7 cellular contexts compared by ENCODE assay signal in the genomic region with DNA sequence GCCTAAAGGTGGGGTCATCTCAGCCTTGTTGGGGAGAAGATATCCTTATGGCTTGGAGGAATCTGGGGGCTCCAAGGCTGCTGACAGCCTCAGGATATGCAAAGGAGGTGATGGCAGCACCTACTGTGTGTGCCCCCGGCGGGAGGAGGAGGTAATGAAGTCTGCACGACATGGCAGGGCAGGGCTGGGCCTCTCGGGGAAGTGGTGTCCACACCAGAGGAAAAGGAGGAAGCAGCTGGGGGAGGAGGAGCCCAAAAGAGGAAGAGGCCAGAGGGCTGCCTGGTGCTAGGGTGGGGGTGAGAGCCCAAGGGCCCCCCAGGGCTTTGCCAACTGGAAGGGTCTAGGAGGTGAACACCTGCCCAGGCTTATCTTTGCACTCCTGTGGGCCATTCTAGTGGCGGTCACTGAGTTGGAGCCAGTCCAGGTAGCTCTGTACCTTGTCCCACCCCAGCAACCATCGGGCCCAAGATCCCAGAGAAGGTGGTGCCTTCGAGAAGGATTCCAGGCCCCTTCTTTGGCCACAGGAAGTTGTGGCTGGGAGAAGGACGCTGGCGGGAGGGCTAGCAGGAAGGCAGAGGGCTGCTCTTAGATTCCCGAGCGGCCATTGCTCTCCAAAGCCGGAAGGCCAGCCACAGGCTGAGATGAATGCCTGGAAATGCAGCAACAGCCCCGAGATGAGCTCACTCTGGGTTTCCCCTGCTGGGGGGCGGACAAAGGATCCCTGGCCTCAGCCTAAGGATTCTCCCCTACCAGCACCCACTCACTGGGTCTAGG. TPM values are rescaled to one million over a fixed set of nuclear protein-coding genes. Genes with fewer than 3 reads are reported as not detected.
DNase-seq lines count a peak whose midpoint lies in the region; ATAC-seq and TF ChIP-seq lines count a peak whose summit lies in the region.

No MANE protein-coding gene starts in this region.

- H3K9me3 Mint-ChIP-seq in activated CD8-positive, alpha-beta T cell treated with anti-CD3 and anti-CD28 coated beads, Interleukin-2, amount 10 ng/mL, durations not matched to agents 7 days and 5 days (ENCODE audit: insufficient read depth) = no peaks in the 10 kb centered on the region
- H3K9me3 Mint-ChIP-seq in osteocyte (ENCODE audit: unreplicated experiment) = no peaks in the 10 kb centered on the region

- no peaks in the 10 kb centered on the region for H3K9me3 ChIP-seq in KOPT-K1 (ENCODE audit: insufficient read depth, low read length, poor library complexity, severe bottlenecking)

- H3K27me3 Mint-ChIP-seq in activated CD8-positive, alpha-beta T cell treated with anti-CD3 and anti-CD28 coated beads, Interleukin-2, amount 10 ng/mL, durations not matched to agents 7 days and 5 days (ENCODE audit: low read depth) = no peaks in the 10 kb centered on the region
- no peaks in the 10 kb centered on the region for H3K27me3 Mint-ChIP-seq in osteocyte (ENCODE audit: unreplicated experiment)

- TF ChIP-seq CTCF in fibroblast of villous mesenchyme (IDR thresholded peaks at IDR 0.05; ENCODE audit: insufficient read depth, low read depth, low read length) = no peak
- TF ChIP-seq CTCF in osteocyte (IDR thresholded peaks at IDR 0.05) = no peak

- DNase-seq in activated CD8-positive, alpha-beta T cell treated with anti-CD3 and anti-CD28 coated beads, Interleukin-2, amount 10 ng/mL, durations not matched to agents 7 days and 5 days = peak; percentile 52
- DNase-seq in fibroblast of villous mesenchyme (ENCODE audit: low read depth) (peak; percentile 55), osteocyte (ENCODE audit: extremely low spot score, unreplicated experiment) (no peak), superior temporal gyrus (ENCODE audit: extremely low spot score) (no peak)

- peak overlapping the region; percentile 71 for H3K4me3 Mint-ChIP-seq in activated CD8-positive, alpha-beta T cell treated with anti-CD3 and anti-CD28 coated beads, Interleukin-2, amount 10 ng/mL, durations not matched to agents 7 days and 5 days
- H3K4me3 Mint-ChIP-seq in osteocyte (ENCODE audit: unreplicated experiment) = no peak overlapping the region

- H3K27ac Mint-ChIP-seq in activated CD8-positive, alpha-beta T cell treated with anti-CD3 and anti-CD28 coated beads, Interleukin-2, amount 10 ng/mL, durations not matched to agents 7 days and 5 days = peak overlapping the region; percentile 95
- H3K27ac Mint-ChIP-seq in osteocyte (ENCODE audit: unreplicated experiment) = peak overlapping the region; percentile 88

- H3K36me3 Mint-ChIP-seq in activated CD8-positive, alpha-beta T cell treated with anti-CD3 and anti-CD28 coated beads, Interleukin-2, amount 10 ng/mL, durations not matched to agents 7 days and 5 days (ENCODE audit: low read depth) = peaks cover 51% of the 10 kb centered on the region
- H3K36me3 Mint-ChIP-seq in osteocyte (ENCODE audit: unreplicated experiment) = no peaks in the 10 kb centered on the region

- peaks cover 67% of the 10 kb centered on the region for H3K36me3 ChIP-seq in KOPT-K1 (ENCODE audit: insufficient read depth, low read length)

- no peak for ATAC-seq in activated CD8-positive, alpha-beta T cell treated with anti-CD3 and anti-CD28 coated beads, Interleukin-2, amount 10 ng/mL, durations not matched to agents 7 days and 5 days
- ATAC-seq in GM21737 (IDR thresholded peaks at IDR 0.05; ENCODE audit: unreplicated experiment) (no peak), GM19023 (IDR thresholded peaks at IDR 0.05; ENCODE audit: unreplicated experiment) (no peak)

- peak overlapping the region; percentile 36 for H3K27ac ChIP-seq in KOPT-K1 (ENCODE audit: low read depth, low read length, poor library complexity, severe bottlenecking)

- H3K4me1 Mint-ChIP-seq in activated CD8-positive, alpha-beta T cell treated with anti-CD3 and anti-CD28 coated beads, Interleukin-2, amount 10 ng/mL, durations not matched to agents 7 days and 5 days (ENCODE audit: low read depth) = peaks cover 89% of the 10 kb centered on the region
- H3K4me1 Mint-ChIP-seq in osteocyte (ENCODE audit: unreplicated experiment) = peaks cover 80% of the 10 kb centered on the region

- CTCF ChIA-PET in activated CD8-positive, alpha-beta T cell treated with anti-CD3 and anti-CD28 coated beads, Interleukin-2, amount 10 ng/mL, durations not matched to agents 7 days and 5 days (lab: Charles Lee) = interaction anchor here (0.6 to 5.0 kb wide), 11 partner anchors 8 to 409 kb away, joined by 3 to 122 read pairs (median 6); a partner anchor contains a TSS

- POLR2A ChIA-PET in activated CD8-positive, alpha-beta T cell treated with anti-CD3 and anti-CD28 coated beads, Interleukin-2, amount 10 ng/mL, durations not matched to agents 7 days and 5 days (lab: Charles Lee) = interaction anchor here (1.1 to 4.0 kb wide), 2 partner anchors 15 to 49 kb away, joined by 3 to 17 read pairs; a partner anchor contains a TSS

- no peak overlapping the region for H3K4me3 ChIP-seq in fibroblast of villous mesenchyme (ENCODE audit: low read depth, low read length)

RNA-seq across cellular contexts. Expression of a gene that starts 7.0 kb away (rescaled TPM):
- 100 to 1,000 TPM; 515 to 531 TPM for total RNA-seq in activated CD8-positive, alpha-beta T cell treated with anti-CD3 and anti-CD28 coated beads, Interleukin-2, amount 10 ng/mL, durations not matched to agents 7 days and 5 days
- total RNA-seq in fibroblast of villous mesenchyme = 265 and 297 TPM in 2 replicates
- total RNA-seq in osteocyte = 340 and 357 TPM in 2 replicates

RNA-seq across cellular contexts. Expression of a gene that starts 26.0 kb away (rescaled TPM):
- under 1 TPM; 0.52 to 0.84 TPM for total RNA-seq in activated CD8-positive, alpha-beta T cell treated with anti-CD3 and anti-CD28 coated beads, Interleukin-2, amount 10 ng/mL, durations not matched to agents 7 days and 5 days
- total RNA-seq in fibroblast of villous mesenchyme (7.4 and 23.3 TPM in 2 replicates), osteocyte (5.5 and 8.1 TPM in 2 replicates)

RNA-seq across cellular contexts. Expression of a gene that starts 35.9 kb away (rescaled TPM):
- not detected for total RNA-seq in activated CD8-positive, alpha-beta T cell treated with anti-CD3 and anti-CD28 coated beads, Interleukin-2, amount 10 ng/mL, durations not matched to agents 7 days and 5 days
- not detected in 2 replicates for total RNA-seq in fibroblast of villous mesenchyme
- not detected in 2 replicates for total RNA-seq in osteocyte

RNA-seq across cellular contexts. Expression of a gene that starts 37.9 kb away (rescaled TPM):
- total RNA-seq in activated CD8-positive, alpha-beta T cell treated with anti-CD3 and anti-CD28 coated beads, Interleukin-2, amount 10 ng/mL, durations not matched to agents 7 days and 5 days = not detected
- not detected in 2 replicates for total RNA-seq in fibroblast of villous mesenchyme
- total RNA-seq in osteocyte = 3.9 and 4.5 TPM in 2 replicates

RNA-seq across cellular contexts. Expression of a gene that starts 49.3 kb away (rescaled TPM):
- total RNA-seq in activated CD8-positive, alpha-beta T cell treated with anti-CD3 and anti-CD28 coated beads, Interleukin-2, amount 10 ng/mL, durations not matched to agents 7 days and 5 days = 10 to 100 TPM; 81.3 to 85.1 TPM
- total RNA-seq in fibroblast of villous mesenchyme = 82.0 and 83.1 TPM in 2 replicates
- total RNA-seq in osteocyte = 43.3 and 54.2 TPM in 2 replicates

Comparison
In these comparisons a context has a peak if more than half of its experiments do, and no peak if none do; other contexts are left out.
1. DNase-seq: peak in activated CD8-positive, alpha-beta T cell treated with anti-CD3 and anti-CD28 coated beads, Interleukin-2, amount 10 ng/mL, durations not matched to agents 7 days and 5 days (single experiment) and fibroblast of villous mesenchyme (single experiment); none in osteocyte (single experiment) and superior temporal gyrus (single experiment).